ENCODE assay signal across 8 cellular contexts in the genomic region with DNA sequence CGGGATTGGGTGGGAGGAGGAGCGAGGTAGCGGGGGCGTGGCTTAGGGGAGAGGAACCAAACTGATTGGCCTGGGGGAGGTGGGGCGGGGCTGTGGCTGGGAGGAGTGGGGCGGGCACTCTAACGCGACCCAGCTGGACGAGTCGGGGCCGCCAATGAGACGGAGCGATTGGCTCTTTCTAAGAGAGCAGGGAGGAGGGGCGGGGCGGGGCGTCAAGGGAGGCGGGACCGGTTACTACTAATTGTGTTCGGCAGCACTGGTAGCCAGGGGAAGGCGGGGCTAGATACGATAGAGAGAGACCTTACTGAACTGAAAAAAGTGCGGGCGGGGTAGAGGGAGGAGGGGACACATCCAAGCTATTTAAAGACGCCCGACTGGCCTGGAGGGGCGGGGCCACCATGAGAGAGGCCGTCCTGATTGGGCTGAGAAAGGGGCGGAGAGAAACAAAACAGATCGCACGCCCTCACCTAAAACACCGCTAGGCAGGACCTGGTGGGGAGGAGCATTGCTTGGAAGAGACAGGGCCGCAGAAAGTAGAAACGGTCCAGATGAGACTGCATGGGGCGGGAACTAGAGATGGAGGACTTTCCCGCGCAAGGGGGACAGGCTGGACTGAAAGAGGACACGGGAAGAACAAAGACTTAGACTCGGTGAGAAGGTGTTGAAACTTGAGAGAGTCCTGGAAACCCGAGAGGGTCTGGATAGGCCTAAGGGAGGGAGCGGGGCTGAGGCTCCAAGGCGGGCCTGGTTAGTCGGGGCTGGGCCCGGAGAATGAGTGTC. TPM values are rescaled to one million over a fixed set of nuclear protein-coding genes. Genes with fewer than 3 reads are reported as not detected.
DNase-seq lines count a peak whose midpoint lies in the region; ATAC-seq and TF ChIP-seq lines count a peak whose summit lies in the region.

A gene (minus strand): TSS at position 232 of the 780 bp plus-strand sequence. CDS start 295 bp downstream, outside the sequence.

- BruUV-seq in A673 (replicated peaks; lab: Mats Ljungman, UMichigan) = no TSS peak

- H3K9me3 ChIP-seq in A673 (ENCODE audit: low read depth, low read length, poor library complexity, severe bottlenecking) = no peaks in the 10 kb centered on the region
- no peaks in the 10 kb centered on the region for H3K9me3 ChIP-seq in ectodermal cell (ENCODE audit: control insufficient read depth, low read length)

- ATAC-seq in GM18868 (IDR thresholded peaks at IDR 0.05; ENCODE audit: unreplicated experiment) (peak; percentile 52), HG03135 (IDR thresholded peaks at IDR 0.05; ENCODE audit: unreplicated experiment) (peak; percentile 47)
- peak; percentile 56 for ATAC-seq in activated CD8-positive, alpha-beta T cell treated with anti-CD3 and anti-CD28 coated beads for 36 hours

- H3K4me3 Mint-ChIP-seq in activated CD8-positive, alpha-beta T cell treated with anti-CD3 and anti-CD28 coated beads for 36 hours = peak within 1 kb of the TSS; percentile 50

- peaks cover 25% of the 10 kb centered on the region for H3K27me3 ChIP-seq in A673 (replicated peaks; ENCODE audit: insufficient read depth, low read depth, low read length, poor library complexity)
- peaks cover 39% of the 10 kb centered on the region for H3K27me3 ChIP-seq in ectodermal cell (ENCODE audit: control insufficient read depth, insufficient read depth, low read length, poor library complexity, severe bottlenecking)

- H3K4me3 ChIP-seq in A673 (ENCODE audit: low read depth, low read length, poor library complexity, severe bottlenecking) (peak within 1 kb of the TSS; percentile 41), ectodermal cell (ENCODE audit: insufficient read depth, low read depth, low read length) (peak within 1 kb of the TSS; percentile 63), lower leg skin (ENCODE audit: low read depth, poor library complexity, severe bottlenecking) (no peak within 1 kb of the TSS)

- POLR2A ChIA-PET in A673 (lab: Charles Lee; ENCODE audit: low non-redundant PET) = interaction anchor here (0.5 to 0.7 kb wide), 3 partner anchors 47 to 877 kb away, joined by 4 to 12 read pairs (median 5); a partner anchor contains a TSS
- POLR2A ChIA-PET in activated CD8-positive, alpha-beta T cell treated with anti-CD3 and anti-CD28 coated beads for 36 hours (lab: Charles Lee) = no interaction called here

- CTCF ChIA-PET in A673 (lab: Charles Lee) = interaction anchor here (0.5 to 1.8 kb wide), 10 partner anchors 10 to 689 kb away, joined by 3 to 19 read pairs (median 4); no protein-coding TSS in a partner anchor
- CTCF ChIA-PET in activated CD8-positive, alpha-beta T cell treated with anti-CD3 and anti-CD28 coated beads for 36 hours (lab: Charles Lee) = interaction anchor here (0.7 to 1.6 kb wide), 4 partner anchors 12 to 93 kb away, joined by 3 to 8 read pairs (median 5); no protein-coding TSS in a partner anchor

- peaks cover 10% of the 10 kb centered on the region for H3K36me3 Mint-ChIP-seq in activated CD8-positive, alpha-beta T cell treated with anti-CD3 and anti-CD28 coated beads for 36 hours (ENCODE audit: low read depth)

- H3K27ac Mint-ChIP-seq in activated CD8-positive, alpha-beta T cell treated with anti-CD3 and anti-CD28 coated beads for 36 hours = no peak within 1 kb of the TSS

- H3K4me1 ChIP-seq in A673 (ENCODE audit: insufficient read depth, low read length, poor library complexity, severe bottlenecking) = peaks cover 15% of the 10 kb centered on the region
- peaks cover 4% of the 10 kb centered on the region for H3K4me1 ChIP-seq in ectodermal cell (ENCODE audit: control insufficient read depth, insufficient read depth, low read length)

- H3K4me1 Mint-ChIP-seq in activated CD8-positive, alpha-beta T cell treated with anti-CD3 and anti-CD28 coated beads for 36 hours (ENCODE audit: low read depth) = peaks cover 58% of the 10 kb centered on the region

- TF ChIP-seq POLR2A in lower leg skin (IDR thresholded peaks at IDR 0.05) = no peak

- H3K27me3 Mint-ChIP-seq in activated CD8-positive, alpha-beta T cell treated with anti-CD3 and anti-CD28 coated beads for 36 hours = peaks cover 70% of the 10 kb centered on the region

- 34 to 39% methylated on average over 43 of the region's 43 CpGs for WGBS in ectodermal cell, 2 experiments
- WGBS in lower leg skin, 2 donors = 2% methylated on average over 39 to 40 of the region's 43 CpGs

- H3K36me3 ChIP-seq in A673 (ENCODE audit: insufficient read depth, low read length, poor library complexity, severe bottlenecking) (no peaks in the 10 kb centered on the region), ectodermal cell (ENCODE audit: control insufficient read depth, insufficient read depth, low read length) (no peaks in the 10 kb centered on the region)

- no peak for TF ChIP-seq CTCF in A673 (conservative IDR thresholded peaks at IDR 0.05; ENCODE audit: low read depth, low read length)
- no peak for TF ChIP-seq CTCF in activated CD8-positive, alpha-beta T cell treated with anti-CD3 and anti-CD28 coated beads for 36 hours (IDR thresholded peaks at IDR 0.05)
- no peak for TF ChIP-seq CTCF in lower leg skin (IDR thresholded peaks at IDR 0.05)

- H3K27ac ChIP-seq in A673 (ENCODE audit: low read depth, low read length, poor library complexity, severe bottlenecking) (peak within 1 kb of the TSS; percentile 40), ectodermal cell (ENCODE audit: insufficient read depth, low read depth, low read length, poor library complexity, severe bottlenecking) (peak within 1 kb of the TSS; percentile 89)

- H3K9me3 Mint-ChIP-seq in activated CD8-positive, alpha-beta T cell treated with anti-CD3 and anti-CD28 coated beads for 36 hours = peaks cover 7% of the 10 kb centered on the region

- intact Hi-C loops in A673 (cut with micrococcal nuclease; ENCODE audit: unreplicated experiment) = loop anchor here (2.0 kb wide), 1 partner anchor 77 kb away; no protein-coding TSS in a partner anchor
- intact Hi-C loops in activated CD8-positive, alpha-beta T cell treated with anti-CD3 and anti-CD28 coated beads for 36 hours (cut with micrococcal nuclease) = no loop called here
- intact Hi-C loops in lower leg skin (cut with DNase I; ENCODE audit: low total_unique reads) = no loop called here

- DNase-seq in A673 (ENCODE audit: low spot score) (peak; percentile 99), NCI-H510A treated with DMSO at 0.1 percent for 48 hours (lab: John Stamatoyannopoulos, UW) (peak; percentile 99), lower leg skin (ENCODE audit: low spot score in 2 of 2) (peak; percentile 99 to 100)
- peak; percentile 94 for DNase-seq in activated CD8-positive, alpha-beta T cell treated with anti-CD3 and anti-CD28 coated beads for 36 hours
- DNase-seq in stimulated activated CD4-positive, alpha-beta T cell treated with anti-CD3 and anti-CD28 coated beads, Interleukin-4, amount 100 ng/mL, for 48 hours (ENCODE audit: low read depth in 2 of 2) = peak; percentile 97 to 99

RNA-seq across cellular contexts. Expression of the gene that starts here (rescaled TPM):
- total RNA-seq in A673 (2021) = 6.4 and 6.7 TPM in 2 replicates
- under 1 TPM; 0.77 to 0.81 TPM for total RNA-seq in activated CD8-positive, alpha-beta T cell treated with anti-CD3 and anti-CD28 coated beads for 36 hours
- polyA plus RNA-seq in ectodermal cell (2013, experiment 1 of 4) = 11.1 TPM
- 12.3 TPM for polyA plus RNA-seq in ectodermal cell (2013, experiment 2 of 4)
- polyA plus RNA-seq in ectodermal cell (2013, experiment 3 of 4) = 6.0 TPM
- polyA plus RNA-seq in ectodermal cell (2013, experiment 4 of 4) = 9.1 TPM
- total RNA-seq in lower leg skin = 1 to 10 TPM in 3 of 4 donors, under 1 TPM in 1; 0.53 to 2.0 (median 1.7) TPM

Comparison
In these comparisons a context has a peak if more than half of its experiments do, and no peak if none do; other contexts are left out.
1. Peak in DNase-seq and ATAC-seq in activated CD8-positive, alpha-beta T cell treated with anti-CD3 and anti-CD28 coated beads for 36 hours; RNA of the gene not detected or under 1 TPM.